8 cellular contexts compared by ENCODE assay signal in genomic region chr15:75107905-75108838, GRCh38.
DNase-seq lines count a peak whose midpoint lies in the region; ATAC-seq and TF ChIP-seq lines count a peak whose summit lies in the region.

No MANE protein-coding gene starts in this region.

- H3K27ac Mint-ChIP-seq in endothelial cell (ENCODE audit: unreplicated experiment), result no peak overlapping the region

- DNase-seq in NOMO-1 treated with dmso at 0.1 percent for 144 hours (lab: John Stamatoyannopoulos, UW; ENCODE audit: unreplicated experiment), result peak; percentile 89
- DNase-seq in activated T-cell treated with anti-CD3 and anti-CD28 coated beads, Interleukin-2, amount 50 U/mL, for 4 hours, result peak; percentile 27
- peak in 1 of 3 donors; percentile 48 for DNase-seq in right cardiac atrium
- peak; percentile 72 to 77 for DNase-seq in stimulated activated CD8-positive, alpha-beta memory T cell treated with anti-CD3 and anti-CD28 coated beads, Interleukin-15, amount 100 ng/mL, for 48 hours (ENCODE audit: low read depth in 2 of 2)
- no peak for DNase-seq in NCI-H1436 treated with DMSO at 0.1 percent for 48 hours (lab: John Stamatoyannopoulos, UW)
- DNase-seq in endothelial cell (ENCODE audit: low spot score), result no peak
- DNase-seq in NCI-H1694 (lab: John Stamatoyannopoulos, UW), result no peak

- H3K9me3 Mint-ChIP-seq in activated T-cell treated with anti-CD3 and anti-CD28 coated beads, Interleukin-2, amount 50 U/mL, for 4 hours, result peaks cover 7% of the 10 kb centered on the region
- no peaks in the 10 kb centered on the region for H3K9me3 Mint-ChIP-seq in endothelial cell (ENCODE audit: unreplicated experiment)

- H3K27me3 Mint-ChIP-seq in activated T-cell treated with anti-CD3 and anti-CD28 coated beads, Interleukin-2, amount 50 U/mL, for 4 hours (ENCODE audit: low read depth), result peaks cover 5% of the 10 kb centered on the region
- H3K27me3 Mint-ChIP-seq in endothelial cell (ENCODE audit: unreplicated experiment), result peaks cover 2% of the 10 kb centered on the region

- H3K27ac ChIP-seq in right cardiac atrium (ENCODE audit: low read length), result no peak overlapping the region

- H3K4me3 ChIP-seq in right cardiac atrium (ENCODE audit: low read length), result no peak overlapping the region

- no peak for TF ChIP-seq CTCF in endothelial cell (IDR thresholded peaks at IDR 0.05; ENCODE audit: unreplicated experiment)

- H3K27me3 ChIP-seq in right cardiac atrium (ENCODE audit: control insufficient read depth, insufficient read depth), result no peaks in the 10 kb centered on the region

- peak; percentile 54 for ATAC-seq in GM18868 (IDR thresholded peaks at IDR 0.05; ENCODE audit: unreplicated experiment)
- peak; percentile 87 to 88 for ATAC-seq in activated T-cell treated with anti-CD3 and anti-CD28 coated beads, Interleukin-2, amount 50 U/mL, for 4 hours
- ATAC-seq in right cardiac atrium, result peak; percentile 8 to 12

- 72% methylated on average over 12 of the region's 12 CpGs for WGBS in right cardiac atrium

- no peaks in the 10 kb centered on the region for H3K9me3 ChIP-seq in right cardiac atrium (ENCODE audit: control insufficient read depth, low read length)

- intact Hi-C loops in right cardiac atrium (cut with DNase I), result no loop called here

- no peaks in the 10 kb centered on the region for H3K4me1 ChIP-seq in right cardiac atrium (ENCODE audit: control insufficient read depth, insufficient read depth, low read length)

- peaks cover 38% of the 10 kb centered on the region for H3K4me1 Mint-ChIP-seq in activated T-cell treated with anti-CD3 and anti-CD28 coated beads, Interleukin-2, amount 50 U/mL, for 4 hours (ENCODE audit: low read depth)
- H3K4me1 Mint-ChIP-seq in endothelial cell (ENCODE audit: unreplicated experiment), result peaks cover 15% of the 10 kb centered on the region

- no peaks in the 10 kb centered on the region for H3K36me3 Mint-ChIP-seq in activated T-cell treated with anti-CD3 and anti-CD28 coated beads, Interleukin-2, amount 50 U/mL, for 4 hours (ENCODE audit: insufficient read depth)
- H3K36me3 Mint-ChIP-seq in endothelial cell (ENCODE audit: low read depth, unreplicated experiment), result no peaks in the 10 kb centered on the region

- peak overlapping the region; percentile 20 for H3K4me3 Mint-ChIP-seq in activated T-cell treated with anti-CD3 and anti-CD28 coated beads, Interleukin-2, amount 50 U/mL, for 4 hours
- no peak overlapping the region for H3K4me3 Mint-ChIP-seq in endothelial cell (ENCODE audit: unreplicated experiment)

Comparison
In these comparisons a context has a peak if more than half of its experiments do, and no peak if none do; other contexts are left out.
1. ATAC-seq: peak in every context shown above with its lines; median percentile 88 in activated T-cell treated with anti-CD3 and anti-CD28 coated beads, Interleukin-2, amount 50 U/mL, for 4 hours; 54 in GM18868; 10 in right cardiac atrium.
2. DNase-seq: peak in NOMO-1 treated with dmso at 0.1 percent for 144 hours (single experiment), activated T-cell treated with anti-CD3 and anti-CD28 coated beads, Interleukin-2, amount 50 U/mL, for 4 hours (single experiment) and stimulated activated CD8-positive, alpha-beta memory T cell treated with anti-CD3 and anti-CD28 coated beads, Interleukin-15, amount 100 ng/mL, for 48 hours (2 of 2); none in NCI-H1436 treated with DMSO at 0.1 percent for 48 hours (single experiment), endothelial cell (single experiment) and NCI-H1694 (single experiment).